ENCODE assay signal across 15 cellular contexts in genomic region chr12:56494106-56494415, GRCh38. TPM values are rescaled to one million over a fixed set of nuclear protein-coding genes. Genes with fewer than 3 reads are reported as not detected.
"Had no signal": no experiment of that assay in that cellular context is flagged by ENCODE, and none has a peak within 500 bp of the region (broad histone marks: within the 10 kb centered on the region; RNA-seq: fewer than 3 reads in every experiment).

No MANE protein-coding gene starts in this region.

RNA-seq across cellular contexts. Expression of gene MIP, which starts 39.6 kb away (rescaled TPM):
- total RNA-seq: activated B cell treated with CpG ODN at 0.5 μM for 24 hours; activated CD4-positive, alpha-beta memory T cell treated with anti-CD3 and anti-CD28 coated beads for 36 hours; activated CD4-positive, alpha-beta memory T cell treated with anti-CD3 and anti-CD28 coated beads, Interleukin-2, amount 10 ng/mL, durations not matched to agents 7 days and 5 days; activated CD4-positive, alpha-beta T cell treated with anti-CD3 and anti-CD28 coated beads for 36 hours; activated CD4-positive, alpha-beta T cell treated with anti-CD3 and anti-CD28 coated beads, Interleukin-2, amount 10 ng/mL, durations not matched to agents 24 days and 14 days; activated CD4-positive, alpha-beta T cell treated with anti-CD3 and anti-CD28 coated beads, Interleukin-2, amount 10 ng/mL, durations not matched to agents 7 days and 5 days; activated CD8-positive, alpha-beta memory T cell treated with anti-CD3 and anti-CD28 coated beads for 36 hours; activated CD8-positive, alpha-beta memory T cell treated with anti-CD3 and anti-CD28 coated beads, Interleukin-2, amount 10 ng/mL, durations not matched to agents 7 days and 5 days; activated CD8-positive, alpha-beta T cell treated with anti-CD3 and anti-CD28 coated beads for 36 hours; activated CD8-positive, alpha-beta T cell treated with anti-CD3 and anti-CD28 coated beads, Interleukin-2, amount 10 ng/mL, durations not matched to agents 7 days and 5 days; T-cell; T-helper 1 cell treated with Interleukin-12 subunit alpha and Interleukin-12 subunit beta and Interleukin-4 antibody, amounts not matched to agents 30 ng/mL and 1 ng/mL, for 36 hours; T-helper 17 cell; T-helper 2 cell treated with Interferon-gamma antibody and Interleukin-4, amounts not matched to agents 100 ng/mL and 5 ng/mL, for 36 hours; WTC11 had no signal
